In the genomic region with DNA sequence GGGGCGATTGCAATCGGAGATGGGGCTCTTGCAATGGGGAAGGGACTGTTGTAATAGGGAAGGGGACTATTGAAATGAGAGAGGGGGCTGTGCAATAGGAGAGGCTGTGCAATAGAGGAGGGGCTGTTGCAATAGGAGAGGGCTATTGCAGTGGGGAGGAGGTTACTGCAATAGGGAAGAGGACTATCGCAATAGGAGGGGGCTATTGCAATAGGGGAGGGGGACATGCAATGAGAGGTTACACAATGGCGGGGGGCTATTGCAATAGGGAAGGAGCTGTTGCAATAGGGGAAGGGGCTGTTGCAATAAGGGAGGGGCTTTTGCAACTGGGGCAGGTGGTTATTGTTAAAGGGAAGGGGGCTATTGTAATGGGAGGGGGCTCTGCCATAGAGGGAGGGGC, we compare ENCODE assay signal across 27 cellular contexts.
"Had no signal": no experiment of that assay in that cellular context is flagged by ENCODE, and none has a peak within 500 bp of the region (broad histone marks: within the 10 kb centered on the region; RNA-seq: fewer than 3 reads in every experiment).

No MANE protein-coding gene starts in this region.

- H3K4me1 ChIP-seq: foreskin keratinocyte, gastroesophageal sphincter, parathyroid adenoma, suprapubic skin, transverse colon, upper lobe of right lung, uterus had no signal

- FAIRE-seq: islet of Langerhans had no signal

- H3K27ac ChIP-seq: esophagus muscularis mucosa, foreskin keratinocyte, gastroesophageal sphincter, hepatocyte, left lung, neutrophil, parathyroid adenoma, suprapubic skin, transverse colon, upper lobe of right lung, uterus had no signal

- H3K9ac ChIP-seq: parathyroid adenoma had no signal

- H3K9me3 ChIP-seq: esophagus muscularis mucosa, gastroesophageal sphincter, heart left ventricle, mucosa of descending colon, neutrophil, suprapubic skin, transverse colon, upper lobe of right lung, uterus had no signal

- H2AFZ ChIP-seq: hepatocyte, parathyroid adenoma had no signal

- H3K79me2 ChIP-seq: hepatocyte, parathyroid adenoma had no signal

- H3K36me3 ChIP-seq: esophagus muscularis mucosa, gastroesophageal sphincter, heart left ventricle, left lung, neutrophil, suprapubic skin, transverse colon, upper lobe of right lung, uterus had no signal

- H3K4me3 ChIP-seq: esophagus muscularis mucosa, gastroesophageal sphincter, heart left ventricle, hepatocyte, left lung, mucosa of descending colon, smooth muscle cell, suprapubic skin, transverse colon, upper lobe of right lung, uterus had no signal

- H3K27me3 ChIP-seq: esophagus muscularis mucosa, heart left ventricle, transverse colon, uterus had no signal

- H3K4me2 ChIP-seq: hepatocyte, smooth muscle cell had no signal

- DNase-seq: effector CD8-positive, alpha-beta T cell; endodermal cell; foreskin keratinocyte; heart left ventricle; left cardiac atrium; left lung; mesenchymal stem cell; mucosa of descending colon; naive B cell; stimulated activated CD4-positive, alpha-beta T cell treated with anti-CD3 and anti-CD28 coated beads, Interleukin-12 subunit alpha, Interleukin-12 subunit beta, amount 100 ng/mL, for 4 hours; stimulated activated CD4-positive, alpha-beta T cell treated with anti-CD3 and anti-CD28 coated beads, Interleukin-1b, Interleukin-23, amount 100 ng/mL, for 48 hours; stimulated activated CD4-positive, alpha-beta T cell treated with anti-CD3 and anti-CD28 coated beads, Interleukin-4, amount 100 ng/mL, for 1 hour; stimulated activated CD8-positive, alpha-beta memory T cell treated with anti-CD3 and anti-CD28 coated beads, Interleukin-4, amount 100 ng/mL, for 48 hours; stimulated activated naive CD4-positive, alpha-beta T cell; stimulated activated naive CD8-positive, alpha-beta T cell treated with anti-CD3 and anti-CD28 coated beads, Interleukin-15, amount 100 ng/mL, for 72 hours; transverse colon; upper lobe of right lung; uterus had no signal

- ATAC-seq: foreskin keratinocyte; gastroesophageal sphincter; heart left ventricle; left cardiac atrium; left lung; mucosa of descending colon; sciatic nerve; stimulated activated naive CD8-positive, alpha-beta T cell treated with anti-CD3 and anti-CD28 coated beads, Interleukin-15, amount 100 ng/mL, for 72 hours; upper lobe of right lung had no signal
